1 cellular context compared by ENCODE assay signal in genomic region chr11:5700422-5701064, GRCh38.
TF ChIP-seq lines count a peak whose summit lies in the region.

No MANE protein-coding gene starts in this region.

TF ChIP-seq in GM12878, 131 proteins besides CTCF, POLR2A, EP300 and RAD21:
- TF ChIP-seq HDAC2 (IDR thresholded peaks at IDR 0.05): no peak
- TF ChIP-seq DPF2 (IDR thresholded peaks at IDR 0.05): no peak
- TF ChIP-seq JUNB (IDR thresholded peaks at IDR 0.05): no peak
- no peak for TF ChIP-seq EGR1 (IDR thresholded peaks at IDR 0.05; ENCODE audit: borderline replicate concordance in 1 of 2, low read depth in 2 of 2, low read length in 2 of 2)
- no peak for TF ChIP-seq FOS (IDR thresholded peaks at IDR 0.05; ENCODE audit: borderline replicate concordance, extremely low read depth, insufficient read length)
- no peak for TF ChIP-seq NR2C1 (IDR thresholded peaks at IDR 0.05)
- TF ChIP-seq NR2F1 (conservative IDR thresholded peaks at IDR 0.05): no peak; the same call in 1 of the 2 replicates
- no peak for TF ChIP-seq ZNF217 (IDR thresholded peaks at IDR 0.05)
- TF ChIP-seq SUPT20H (IDR thresholded peaks at IDR 0.05; ENCODE audit: borderline replicate concordance, control insufficient read depth, low read depth, low read length): no peak
- TF ChIP-seq ZZZ3 (IDR thresholded peaks at IDR 0.05; ENCODE audit: control insufficient read depth, insufficient read length, low read depth): no peak
- TF ChIP-seq ZBTB4 (CRISPR knock-in tag; IDR thresholded peaks at IDR 0.05): no peak
- no peak for TF ChIP-seq TBL1XR1 (IDR thresholded peaks at IDR 0.05; ENCODE audit: low read depth, low read length)
- no peak for TF ChIP-seq BCL3 (IDR thresholded peaks at IDR 0.05; ENCODE audit: borderline replicate concordance, insufficient read depth, low read depth, low read length, poor library complexity, severe bottlenecking)
- no peak for TF ChIP-seq NKRF (conservative IDR thresholded peaks at IDR 0.05)
- 0 out of 2 replicates have a peak, but pooled peaks have one; percentile 40 for TF ChIP-seq NBN (IDR thresholded peaks at IDR 0.05)
- no peak for TF ChIP-seq STAT1 (conservative IDR thresholded peaks at IDR 0.05)
- peak; percentile 82 for TF ChIP-seq ZNF384 (IDR thresholded peaks at IDR 0.05; ENCODE audit: borderline replicate concordance, low read depth, low read length)
- no peak for TF ChIP-seq ZNF207 (IDR thresholded peaks at IDR 0.05; ENCODE audit: borderline replicate concordance)
- no peak for TF ChIP-seq IRF4 (IDR thresholded peaks at IDR 0.05; ENCODE audit: low read depth, low read length)
- no peak for TF ChIP-seq NFXL1 (IDR thresholded peaks at IDR 0.05; ENCODE audit: borderline replicate concordance)
- TF ChIP-seq MTA3 (IDR thresholded peaks at IDR 0.05; ENCODE audit: borderline replicate concordance, low read length): no peak
- TF ChIP-seq KLF5 (IDR thresholded peaks at IDR 0.05; ENCODE audit: partially characterized antibody): no peak
- TF ChIP-seq ASH2L (IDR thresholded peaks at IDR 0.05; ENCODE audit: borderline replicate concordance, low read depth): no peak
- TF ChIP-seq ATF7 (IDR thresholded peaks at IDR 0.05; ENCODE audit: low read depth): peak; percentile 31; the same call in 1 of the 2 replicates
- TF ChIP-seq RFX5 (IDR thresholded peaks at IDR 0.05; ENCODE audit: low read depth, low read length): no peak
- TF ChIP-seq SUZ12 (IDR thresholded peaks at IDR 0.05; ENCODE audit: unreplicated experiment): no peak
- no peak for TF ChIP-seq PKNOX1 (IDR thresholded peaks at IDR 0.05)
- no peak for TF ChIP-seq ZNF622 (IDR thresholded peaks at IDR 0.05)
- TF ChIP-seq RELB (IDR thresholded peaks at IDR 0.05; ENCODE audit: low read depth): peak; percentile 26; the same call in 1 of the 2 replicates
- TF ChIP-seq CBX3 (IDR thresholded peaks at IDR 0.05; ENCODE audit: borderline replicate concordance, low read depth): no peak
- TF ChIP-seq ZBTB40 (IDR thresholded peaks at IDR 0.05; ENCODE audit: borderline replicate concordance): no peak
